ENCODE assay signal across 16 cellular contexts in genomic region chr15:98124576-98124975, GRCh38.
"Had no signal": no experiment of that assay in that cellular context is flagged by ENCODE, and none has a peak within 500 bp of the region (broad histone marks: within the 10 kb centered on the region; RNA-seq: fewer than 3 reads in every experiment).

No MANE protein-coding gene starts in this region.

- H3K36me3 Mint-ChIP-seq: activated CD8-positive, alpha-beta memory T cell treated with anti-CD3 and anti-CD28 coated beads, Interleukin-2, amount 10 ng/mL, durations not matched to agents 7 days and 5 days; activated naive CD8-positive, alpha-beta T cell had no signal

- H3K4me3 Mint-ChIP-seq: activated CD8-positive, alpha-beta memory T cell treated with anti-CD3 and anti-CD28 coated beads, Interleukin-2, amount 10 ng/mL, durations not matched to agents 7 days and 5 days; activated naive CD8-positive, alpha-beta T cell; stimulated activated naive CD8-positive, alpha-beta T cell treated with anti-CD3 and anti-CD28 coated beads, Interleukin-15, amount 100 ng/mL, for 72 hours; T-helper 2 cell treated with Interferon-gamma antibody and Interleukin-4, amounts not matched to agents 5 μg/mL and 100 μg/mL, for 36 hours had no signal

- H3K4me1 ChIP-seq: esophagus muscularis mucosa, heart right ventricle, pancreas, testis, upper lobe of right lung had no signal

- H3K27ac Mint-ChIP-seq: activated CD8-positive, alpha-beta memory T cell treated with anti-CD3 and anti-CD28 coated beads, Interleukin-2, amount 10 ng/mL, durations not matched to agents 7 days and 5 days; activated naive CD8-positive, alpha-beta T cell; T-helper 2 cell treated with Interferon-gamma antibody and Interleukin-4, amounts not matched to agents 5 μg/mL and 100 μg/mL, for 36 hours had no signal

- H3K9me3 ChIP-seq: esophagus muscularis mucosa, heart right ventricle, pancreas, testis, upper lobe of right lung had no signal

- H3K9me3 Mint-ChIP-seq: stimulated activated naive CD8-positive, alpha-beta T cell treated with anti-CD3 and anti-CD28 coated beads, Interleukin-15, amount 100 ng/mL, for 72 hours; T-helper 2 cell treated with Interferon-gamma antibody and Interleukin-4, amounts not matched to agents 5 μg/mL and 100 μg/mL, for 36 hours had no signal

- H3K27ac ChIP-seq: dorsolateral prefrontal cortex, esophagus muscularis mucosa, heart right ventricle, pancreas, testis, upper lobe of right lung had no signal

- H3K27me3 ChIP-seq: pancreas, testis, upper lobe of right lung had no signal

- DNase-seq: activated CD4-positive, alpha-beta T cell treated with anti-CD3 and anti-CD28 coated beads, Interleukin-2, amount 50 U/mL, for 4 hours; activated CD4-positive, CD25-positive, alpha-beta regulatory T cell treated with anti-CD3 and anti-CD28 coated beads, Interleukin-2, amount 50 U/mL, for 72 hours; activated CD8-positive, alpha-beta memory T cell treated with anti-CD3 and anti-CD28 coated beads, Interleukin-2, amount 10 ng/mL, durations not matched to agents 7 days and 5 days; activated gamma-delta T cell; activated T-cell treated with anti-CD3 and anti-CD28 coated beads, Interleukin-2, amount 50 U/mL, for 48 hours; dorsolateral prefrontal cortex; heart right ventricle; pancreas; stimulated activated CD4-positive, alpha-beta T cell treated with anti-CD3 and anti-CD28 coated beads, Interleukin-15, amount 100 ng/mL, for 24 hours; stimulated activated CD4-positive, alpha-beta T cell treated with anti-CD3 and anti-CD28 coated beads, Interleukin-4, amount 100 ng/mL, for 4 hours; stimulated activated naive CD8-positive, alpha-beta T cell treated with anti-CD3 and anti-CD28 coated beads, Interleukin-15, amount 100 ng/mL, for 72 hours; testis; upper lobe of right lung had no signal

- H3K4me3 ChIP-seq: dorsolateral prefrontal cortex, esophagus muscularis mucosa, heart right ventricle, pancreas, testis, upper lobe of right lung had no signal

- H3K27me3 Mint-ChIP-seq: activated CD8-positive, alpha-beta memory T cell treated with anti-CD3 and anti-CD28 coated beads, Interleukin-2, amount 10 ng/mL, durations not matched to agents 7 days and 5 days had no signal

- H3K4me1 Mint-ChIP-seq: activated CD8-positive, alpha-beta memory T cell treated with anti-CD3 and anti-CD28 coated beads, Interleukin-2, amount 10 ng/mL, durations not matched to agents 7 days and 5 days; stimulated activated naive CD8-positive, alpha-beta T cell treated with anti-CD3 and anti-CD28 coated beads, Interleukin-15, amount 100 ng/mL, for 72 hours had no signal

- H3K36me3 ChIP-seq: esophagus muscularis mucosa, heart right ventricle, pancreas, upper lobe of right lung had no signal
